In genomic region chr19:51552608-51552995, GRCh38 we compare ENCODE assay signal across 1 cellular context.
TF ChIP-seq lines count a peak whose summit lies in the region.

No MANE protein-coding gene starts in this region.

TF ChIP-seq in K562, 482 proteins besides CTCF, POLR2A, EP300 and RAD21 (continued from another document):
- no peak for TF ChIP-seq ZNF639 (CRISPR knock-in tag; conservative IDR thresholded peaks at IDR 0.05 in 1 of 2, IDR thresholded peaks at IDR 0.05 in 1 of 2)
- peak; percentile 48; the same call in 1 of the 2 replicates for TF ChIP-seq EP400 (IDR thresholded peaks at IDR 0.05)
- TF ChIP-seq MLLT1 (IDR thresholded peaks at IDR 0.05) = peak; percentile 97 to 98
- 0 out of 2 replicates have a peak, but pooled peaks have one; percentile 31 for TF ChIP-seq NBN (IDR thresholded peaks at IDR 0.05; ENCODE audit: low read depth)
- peak; percentile 62 for TF ChIP-seq EHMT2 (IDR thresholded peaks at IDR 0.05)
- no peak for TF ChIP-seq KLF10 (CRISPR knock-in tag; IDR thresholded peaks at IDR 0.05)
- peak; percentile 55 for TF ChIP-seq MTA2 (IDR thresholded peaks at IDR 0.05; ENCODE audit: low read depth)
- no peak for TF ChIP-seq MAFG (tag; conservative IDR thresholded peaks at IDR 0.05)
- TF ChIP-seq SUPT5H (IDR thresholded peaks at IDR 0.05) = peak; percentile 85
- TF ChIP-seq AFF1 (IDR thresholded peaks at IDR 0.05; ENCODE audit: low read depth in 1 of 2, partially characterized antibody in 2 of 2) = peak in 1 of 2 experiments; percentile 76
- peak; percentile 97 for TF ChIP-seq HBP1 (CRISPR knock-in tag; IDR thresholded peaks at IDR 0.05)
- TF ChIP-seq HLTF (IDR thresholded peaks at IDR 0.05) = peak; percentile 90
- no peak for TF ChIP-seq ZC3H11A (IDR thresholded peaks at IDR 0.05; ENCODE audit: low read depth, low read length)
- peak; percentile 47; the same call in 1 of the 2 replicates for TF ChIP-seq RNF219 (CRISPR knock-in tag; IDR thresholded peaks at IDR 0.05)
- TF ChIP-seq TCFL5 (CRISPR knock-in tag; conservative IDR thresholded peaks at IDR 0.05) = no peak
- peak; percentile 93 for TF ChIP-seq ZBTB26 (CRISPR knock-in tag; IDR thresholded peaks at IDR 0.05)
- TF ChIP-seq ZBTB2 (IDR thresholded peaks at IDR 0.05) = peak; percentile 57
